Comparison of ENCODE assay signal across 8 cellular contexts in genomic region chr16:2671193-2671592, GRCh38. TPM values are rescaled to one million over a fixed set of nuclear protein-coding genes. Genes with fewer than 3 reads are reported as not detected.
DNase-seq lines count a peak whose midpoint lies in the region; ATAC-seq, FAIRE-seq and TF ChIP-seq lines count a peak whose summit lies in the region.
"Not testable (repeated sequence)": the region's sequence is repeated elsewhere in the genome, so short reads cannot be mapped to it uniquely, and the experiment has no call there.

No MANE protein-coding gene starts in this region.

- H2BK120ac ChIP-seq in mesendoderm (ENCODE audit: low read depth, low read length) = not testable (repeated sequence)

- TF ChIP-seq CTCF in CD14-positive monocyte (IDR thresholded peaks at IDR 0.05) (peak; percentile 32), GM13977 (IDR thresholded peaks at IDR 0.05; ENCODE audit: extremely low read depth, insufficient read depth, missing control alignments) (peak; percentile 42), OCI-LY1 (IDR thresholded peaks at IDR 0.05; ENCODE audit: low read length) (peak; percentile 43; the same call in 1 of the 2 replicates), endothelial cell of umbilical vein (IDR thresholded peaks at IDR 0.05; ENCODE audit: extremely low read depth in 1 of 2, insufficient read depth in 1 of 2, low read depth in 1 of 2, low read length in 2 of 2) (peak in 1 of 2 donors; percentile 26)

- not testable (repeated sequence) for H2BK5ac ChIP-seq in mesendoderm (ENCODE audit: low read length)

- POLR2A ChIA-PET in activated naive CD8-positive, alpha-beta T cell treated with anti-CD3 and anti-CD28 coated beads, Interleukin-2, amount 10 ng/mL, durations not matched to agents 7 days and 5 days (lab: Charles Lee); endothelial cell of umbilical vein (lab: Charles Lee): not testable (repeated sequence)

- not testable (repeated sequence) for H4K5ac ChIP-seq in mesendoderm (ENCODE audit: low read length)

- not testable (repeated sequence) for H2AK5ac ChIP-seq in mesendoderm (ENCODE audit: low read length)

- H3K4me3 ChIP-seq in OCI-LY1 (ENCODE audit: low read depth, low read length, poor library complexity, severe bottlenecking) = peak overlapping the region; percentile 62
- H3K4me3 ChIP-seq in endothelial cell of umbilical vein (replicated peaks in 1 of 3; ENCODE audit: insufficient read depth in 1 of 3, low read depth in 1 of 3, low read length in 3 of 3); mesendoderm (ENCODE audit: low read length): not testable (repeated sequence)

- ATAC-seq in activated naive CD8-positive, alpha-beta T cell treated with anti-CD3 and anti-CD28 coated beads, Interleukin-2, amount 10 ng/mL, durations not matched to agents 7 days and 5 days (ENCODE audit: low read depth); stimulated activated naive CD8-positive, alpha-beta T cell treated with anti-CD3 and anti-CD28 coated beads, Interleukin-15, Interleukin-2, amounts not matched to agents 100 U/mL and 50 U/mL, for 24 hours: not testable (repeated sequence)

- H3K56ac ChIP-seq in mesendoderm (ENCODE audit: low read length) = not testable (repeated sequence)

- not testable (repeated sequence) for H3K9me2 ChIP-seq in OCI-LY1 (ENCODE audit: low read depth, low read length)

- peak overlapping the region in 1 of 7 donors; percentile 26 for H3K27ac Mint-ChIP-seq in CD14-positive monocyte
- not testable (repeated sequence) for H3K27ac Mint-ChIP-seq in activated naive CD8-positive, alpha-beta T cell treated with anti-CD3 and anti-CD28 coated beads, Interleukin-2, amount 10 ng/mL, durations not matched to agents 7 days and 5 days

- not testable (repeated sequence) for H2AFZ ChIP-seq in OCI-LY1 (ENCODE audit: low read length); endothelial cell of umbilical vein (ENCODE audit: low read depth, low read length)

- CTCF ChIA-PET in endothelial cell of umbilical vein (lab: Charles Lee) = not testable (repeated sequence)

- H4K8ac ChIP-seq in mesendoderm (ENCODE audit: low read depth, low read length) = not testable (repeated sequence)

- not testable (repeated sequence) for TF ChIP-seq POLR2A in endothelial cell of umbilical vein (IDR thresholded peaks at IDR 0.05; ENCODE audit: low read depth, low read length)

- H3K4me1 Mint-ChIP-seq in CD14-positive monocyte = peaks cover 46% of the 10 kb centered on the region
- peaks cover 18% of the 10 kb centered on the region for H3K4me1 Mint-ChIP-seq in activated naive CD8-positive, alpha-beta T cell treated with anti-CD3 and anti-CD28 coated beads, Interleukin-2, amount 10 ng/mL, durations not matched to agents 7 days and 5 days

- H2BK15ac ChIP-seq in mesendoderm (replicated peaks; ENCODE audit: low read depth) = not testable (repeated sequence)

- intact Hi-C loops in CD14-positive monocyte (cut with micrococcal nuclease) (loop anchor here in 1 of 2 donors (5.0 kb wide), 1 partner anchor 51 kb away; the partner anchor contains the start of gene PRSS27), endothelial cell of umbilical vein (cut with micrococcal nuclease) (loop anchor here (5.0 to 10.0 kb wide), 2 partner anchors 66 to 241 kb away; partner anchors contain the start of gene FLYWCH1)

- in situ Hi-C loops in GM13977 (cut with MboI; ENCODE audit: low pct_unique_long_range_greater_than_20kb, low sequenced_read_pairs, unreplicated experiment) = not testable (repeated sequence)

- H3K79me2 ChIP-seq in OCI-LY1 (ENCODE audit: insufficient read depth, low read length); endothelial cell of umbilical vein (ENCODE audit: control insufficient read depth, insufficient read depth, low read length); mesendoderm (ENCODE audit: control insufficient read depth, insufficient read depth, low read length): not testable (repeated sequence)

- H3K9me3 ChIP-seq in OCI-LY1 (ENCODE audit: low read length); endothelial cell of umbilical vein (replicated peaks; ENCODE audit: control insufficient read depth, insufficient read depth, low read length): not testable (repeated sequence)

- not testable (repeated sequence) for H3K27me3 Mint-ChIP-seq in CD14-positive monocyte (ENCODE audit: low read depth in 3 of 3); activated naive CD8-positive, alpha-beta T cell treated with anti-CD3 and anti-CD28 coated beads, Interleukin-2, amount 10 ng/mL, durations not matched to agents 7 days and 5 days

- not testable (repeated sequence) for DNase-seq in CD14-positive monocyte (ENCODE audit: low spot score); GM13977 (ENCODE audit: low spot score); activated naive CD8-positive, alpha-beta T cell treated with anti-CD3 and anti-CD28 coated beads, Interleukin-2, amount 10 ng/mL, durations not matched to agents 7 days and 5 days; endothelial cell of umbilical vein (ENCODE audit: low read depth, low spot score)
- peak; percentile 46 for DNase-seq in activated CD4-positive, alpha-beta T cell treated with anti-CD3 and anti-CD28 coated beads for 48 hours
- DNase-seq in mesendoderm = peak; percentile 27
- peak; percentile 43 for DNase-seq in stimulated activated naive CD8-positive, alpha-beta T cell treated with anti-CD3 and anti-CD28 coated beads, Interleukin-15, Interleukin-2, amounts not matched to agents 100 U/mL and 50 U/mL, for 24 hours

- not testable (repeated sequence) for H3K27ac ChIP-seq in OCI-LY1 (ENCODE audit: low read depth, low read length, poor library complexity, severe bottlenecking); endothelial cell of umbilical vein (ENCODE audit: insufficient read depth, low read depth, low read length); mesendoderm (ENCODE audit: low read depth, low read length)

- not testable (repeated sequence) for H3K9me1 ChIP-seq in endothelial cell of umbilical vein (replicated peaks; ENCODE audit: control insufficient read depth, extremely low read depth, insufficient read depth, low read length)

- H3K4me2 ChIP-seq in OCI-LY1 (ENCODE audit: low read length) = peak overlapping the region; percentile 80; the same call in 1 of the 2 replicates
- not testable (repeated sequence) for H3K4me2 ChIP-seq in endothelial cell of umbilical vein (ENCODE audit: insufficient read depth, low read length); mesendoderm (ENCODE audit: low read length)

- not testable (repeated sequence) for BruUV-seq in endothelial cell of umbilical vein (replicated peaks; lab: Mats Ljungman, UMichigan)

- not testable (repeated sequence) for H3K9me3 Mint-ChIP-seq in CD14-positive monocyte; activated naive CD8-positive, alpha-beta T cell treated with anti-CD3 and anti-CD28 coated beads, Interleukin-2, amount 10 ng/mL, durations not matched to agents 7 days and 5 days

- FAIRE-seq in endothelial cell of umbilical vein (lab: Jason Lieb, UNC) = peak; percentile 73

- not testable (repeated sequence) for H3K4me3 Mint-ChIP-seq in CD14-positive monocyte
- peak overlapping the region; percentile 3 for H3K4me3 Mint-ChIP-seq in activated naive CD8-positive, alpha-beta T cell treated with anti-CD3 and anti-CD28 coated beads, Interleukin-2, amount 10 ng/mL, durations not matched to agents 7 days and 5 days

- H3K9ac ChIP-seq in OCI-LY1 (ENCODE audit: low read length); endothelial cell of umbilical vein (replicated peaks; ENCODE audit: extremely low read depth, insufficient read depth, low read length); mesendoderm (ENCODE audit: low read length): not testable (repeated sequence)

- dilution Hi-C loops in endothelial cell of umbilical vein (cut with MboI; ENCODE audit: extremely low pct_ligation_motif_present, low sequenced_read_pairs) = not testable (repeated sequence)

- H3F3A ChIP-seq in OCI-LY1 (ENCODE audit: insufficient read depth, low read length) = not testable (repeated sequence)

- WGBS in mesendoderm (ENCODE audit: extremely low coverage, insufficient coverage, low lambda C conversion rate) = no CpG with 5 or more reads among the region's 10 CpGs

- H3K36me3 Mint-ChIP-seq in CD14-positive monocyte = peaks cover 41 to 45% of the 10 kb centered on the region in 2 donors
- H3K36me3 Mint-ChIP-seq in activated naive CD8-positive, alpha-beta T cell treated with anti-CD3 and anti-CD28 coated beads, Interleukin-2, amount 10 ng/mL, durations not matched to agents 7 days and 5 days = not testable (repeated sequence)

- H3K27me3 ChIP-seq in OCI-LY1 (ENCODE audit: insufficient read depth, low read length); endothelial cell of umbilical vein (ENCODE audit: control insufficient read depth in 2 of 2, insufficient read depth in 2 of 2, low read length in 2 of 2); mesendoderm (ENCODE audit: insufficient read depth, low read length, poor library complexity): not testable (repeated sequence)

- H3K4me1 ChIP-seq in OCI-LY1 (ENCODE audit: insufficient read depth, low read length, severe bottlenecking) = peaks cover 19% of the 10 kb centered on the region
- H3K4me1 ChIP-seq in endothelial cell of umbilical vein (ENCODE audit: control insufficient read depth, extremely low read depth, insufficient read depth, low read length); mesendoderm (ENCODE audit: control insufficient read depth, low read depth, low read length): not testable (repeated sequence)

- not testable (repeated sequence) for H3K36me3 ChIP-seq in OCI-LY1 (ENCODE audit: insufficient read depth, low read length); endothelial cell of umbilical vein (ENCODE audit: control insufficient read depth in 2 of 2, extremely low read depth in 1 of 2, insufficient read depth in 2 of 2, low read length in 2 of 2); mesendoderm (ENCODE audit: control insufficient read depth, insufficient read depth, low read length)

- H3K4ac ChIP-seq in mesendoderm (ENCODE audit: low read depth, low read length) = not testable (repeated sequence)

- H3K79me1 ChIP-seq in mesendoderm (ENCODE audit: low read length) = not testable (repeated sequence)

- not testable (repeated sequence) for H4K20me1 ChIP-seq in OCI-LY1 (ENCODE audit: insufficient read depth, low read length); endothelial cell of umbilical vein (replicated peaks; ENCODE audit: control insufficient read depth, extremely low read depth, insufficient read depth, low read length)

- not testable (repeated sequence) for H3K18ac ChIP-seq in mesendoderm (ENCODE audit: low read length)

- H3K23ac ChIP-seq in mesendoderm (ENCODE audit: low read length) = not testable (repeated sequence)

RNA-seq across cellular contexts. Expression of gene KCTD5, which starts 11.1 kb away (rescaled TPM):
- polyA plus RNA-seq in CD14-positive monocyte = 10 to 100 TPM; 16.0 to 21.0 TPM
- total RNA-seq in activated naive CD8-positive, alpha-beta T cell treated with anti-CD3 and anti-CD28 coated beads, Interleukin-2, amount 10 ng/mL, durations not matched to agents 7 days and 5 days = 10 to 100 TPM; 27.5 to 30.1 TPM
- total RNA-seq in endothelial cell of umbilical vein = 30.8 and 32.2 TPM in 2 replicates
- 42.0 and 61.4 TPM in 2 replicates for polyA plus RNA-seq in endothelial cell of umbilical vein
- polyA plus RNA-seq in endothelial cell of umbilical vein (2011; cell fraction: cytosol; rRNA removed) = 34.8 and 53.2 TPM in 2 replicates
- 20.9 and 21.8 TPM in 2 replicates for polyA plus RNA-seq in endothelial cell of umbilical vein (2011; cell fraction: nucleus; rRNA removed)
- 27.4 and 36.9 TPM in 2 replicates for polyA plus RNA-seq in endothelial cell of umbilical vein (2012)
- polyA minus RNA-seq in endothelial cell of umbilical vein = 19.9 and 20.8 TPM in 2 replicates
- 14.6 TPM for polyA minus RNA-seq in endothelial cell of umbilical vein (2011; cell fraction: cytosol; rRNA and poly(A)+ RNA removed)
- 8.0 and 16.8 TPM in 2 replicates for polyA minus RNA-seq in endothelial cell of umbilical vein (2011; cell fraction: nucleus; rRNA and poly(A)+ RNA removed)
- polyA plus RNA-seq in mesendoderm (2013, experiment 1 of 2) = 41.6 TPM
- polyA plus RNA-seq in mesendoderm (2013, experiment 2 of 2) = 38.7 TPM

RNA-seq across cellular contexts. Expression of gene PRSS27, which starts 48.8 kb away (rescaled TPM):
- polyA plus RNA-seq in CD14-positive monocyte = not detected
- 1 to 10 TPM; 1.9 to 2.2 TPM for total RNA-seq in activated naive CD8-positive, alpha-beta T cell treated with anti-CD3 and anti-CD28 coated beads, Interleukin-2, amount 10 ng/mL, durations not matched to agents 7 days and 5 days
- total RNA-seq in endothelial cell of umbilical vein = 0.53 and 0.60 TPM in 2 replicates
- 0.33 and 0.53 TPM in 2 replicates for polyA plus RNA-seq in endothelial cell of umbilical vein
- 0.10 and 0.39 TPM in 2 replicates for polyA plus RNA-seq in endothelial cell of umbilical vein (2011; cell fraction: cytosol; rRNA removed)
- 0.66 and 0.74 TPM in 2 replicates for polyA plus RNA-seq in endothelial cell of umbilical vein (2011; cell fraction: nucleus; rRNA removed)
- polyA plus RNA-seq in endothelial cell of umbilical vein (2012) = 0.23 TPM in 1 of 2 replicates, not detected in the other
- polyA minus RNA-seq in endothelial cell of umbilical vein = 0.12 TPM in 1 of 2 replicates, not detected in the other
- polyA minus RNA-seq in endothelial cell of umbilical vein (2011; cell fraction: cytosol; rRNA and poly(A)+ RNA removed) = 0.72 TPM
- 0.14 and 0.67 TPM in 2 replicates for polyA minus RNA-seq in endothelial cell of umbilical vein (2011; cell fraction: nucleus; rRNA and poly(A)+ RNA removed)
- 0.97 TPM for polyA plus RNA-seq in mesendoderm (2013, experiment 1 of 2)
- 1.0 TPM for polyA plus RNA-seq in mesendoderm (2013, experiment 2 of 2)
